In genomic region chr18:12656671-12657047, GRCh38 we compare ENCODE assay signal across 8 cellular contexts. TPM values are rescaled to one million over a fixed set of nuclear protein-coding genes. Genes with fewer than 3 reads are reported as not detected.
DNase-seq lines count a peak whose midpoint lies in the region; ATAC-seq and TF ChIP-seq lines count a peak whose summit lies in the region.

No MANE protein-coding gene starts in this region.

- H3K4me1 Mint-ChIP-seq in HFFc6 (ENCODE audit: low read depth) (peaks cover 66% of the 10 kb centered on the region), type B pancreatic cell (ENCODE audit: unreplicated experiment) (peaks cover 43% of the 10 kb centered on the region)

- ATAC-seq in GM18520 (IDR thresholded peaks at IDR 0.05; ENCODE audit: unreplicated experiment) (no peak), GM18505 (IDR thresholded peaks at IDR 0.05; ENCODE audit: unreplicated experiment) (no peak)

- DNase-seq in HFFc6 (no peak), astrocyte of the spinal cord (ENCODE audit: low read depth, low spot score) (peak; percentile 43), lower leg skin (ENCODE audit: low spot score in 2 of 2) (no peak), type B pancreatic cell (ENCODE audit: extremely low spot score, unreplicated experiment) (no peak), amygdala (lab: John Stamatoyannopoulos, UW) (no peak)

- intact Hi-C loops in lower leg skin (cut with DNase I; ENCODE audit: low total_unique reads): loop anchor here (5.0 kb wide), 1 partner anchor 264 kb away; no protein-coding TSS in a partner anchor

- no peaks in the 10 kb centered on the region for H3K27me3 ChIP-seq in ACC112 (ENCODE audit: insufficient read depth, low read length)

- peak overlapping the region; percentile 59 for H3K27ac ChIP-seq in ACC112 (ENCODE audit: low read depth, low read length)

- in situ Hi-C loops in astrocyte of the spinal cord (cut with HindIII; ENCODE audit: low sequenced_read_pairs): no loop called here

- WGBS in lower leg skin, 2 donors: 6 to 7% methylated on average over 7 of the region's 7 CpGs

- H3K4me3 Mint-ChIP-seq in HFFc6 (peak overlapping the region; percentile 90), type B pancreatic cell (peak overlapping the region; percentile 89)

- peak overlapping the region; percentile 88 for H2AFZ ChIP-seq in ACC112 (ENCODE audit: low read length, unreplicated experiment)

- H3K4me3 ChIP-seq in ACC112 (ENCODE audit: low read depth, low read length): peak overlapping the region; percentile 97
- H3K4me3 ChIP-seq in astrocyte of the spinal cord (ENCODE audit: low read depth, low read length): peak overlapping the region; percentile 62
- peak overlapping the region; percentile 72 for H3K4me3 ChIP-seq in lower leg skin (ENCODE audit: low read depth, poor library complexity, severe bottlenecking)

- H3K9me3 Mint-ChIP-seq in HFFc6: no peaks in the 10 kb centered on the region
- no peaks in the 10 kb centered on the region for H3K9me3 Mint-ChIP-seq in type B pancreatic cell

- peaks cover 2% of the 10 kb centered on the region; the same call in 1 of the 2 replicates for H3K27me3 Mint-ChIP-seq in HFFc6 (ENCODE audit: insufficient read depth)
- peaks cover 2% of the 10 kb centered on the region for H3K27me3 Mint-ChIP-seq in type B pancreatic cell

- TF ChIP-seq CTCF in HFFc6 (IDR thresholded peaks at IDR 0.05) (no peak), astrocyte of the spinal cord (IDR thresholded peaks at IDR 0.05; ENCODE audit: low read depth, low read length) (no peak), lower leg skin (IDR thresholded peaks at IDR 0.05) (no peak), type B pancreatic cell (conservative IDR thresholded peaks at IDR 0.05) (no peak)

- no peak for TF ChIP-seq POLR2A in lower leg skin (IDR thresholded peaks at IDR 0.05)
- no peak for TF ChIP-seq POLR2A in GM18505 (IDR thresholded peaks at IDR 0.05; ENCODE audit: borderline replicate concordance, extremely low read depth, insufficient read depth, insufficient read length)

- peaks cover 49% of the 10 kb centered on the region for H3K79me2 ChIP-seq in ACC112 (ENCODE audit: control insufficient read depth, insufficient read depth, low read length, unreplicated experiment)

- H3K36me3 ChIP-seq in ACC112 (ENCODE audit: insufficient read depth, low read length): no peaks in the 10 kb centered on the region

- H3K27ac Mint-ChIP-seq in HFFc6: peak overlapping the region; percentile 88
- H3K27ac Mint-ChIP-seq in type B pancreatic cell: peak overlapping the region; percentile 60

- peaks cover 28% of the 10 kb centered on the region for H3K4me1 ChIP-seq in ACC112 (ENCODE audit: control insufficient read depth, insufficient read depth, low read length, unreplicated experiment)

- H3K36me3 Mint-ChIP-seq in HFFc6 (ENCODE audit: low read depth) (peaks cover 2% of the 10 kb centered on the region; the same call in 1 of the 2 replicates), type B pancreatic cell (no peaks in the 10 kb centered on the region)

RNA-seq across cellular contexts. Expression of gene SPIRE1, which starts 1.2 kb away (rescaled TPM):
- total RNA-seq in HFFc6 (2021; fragmentation: NEBNext Ultra II Directional; extraction: Animal tissue kit (Norgen Biotek cat#: 25700)): 10 to 100 TPM; 22.2 to 33.7 (median 28.2) TPM
- 10 to 100 TPM; 22.5 to 56.5 (median 38.3) TPM for total RNA-seq in lower leg skin
- total RNA-seq in type B pancreatic cell (ENCODE audit: low replicate concordance): 11.8 and 25.2 TPM in 2 replicates

RNA-seq across cellular contexts. Expression of gene CEP76, which starts 45.9 kb away (rescaled TPM):
- total RNA-seq in HFFc6 (2021; fragmentation: NEBNext Ultra II Directional; extraction: Animal tissue kit (Norgen Biotek cat#: 25700)): 1 to 10 TPM; 5.5 to 8.0 (median 7.6) TPM
- total RNA-seq in lower leg skin (10 to 100 TPM; 16.1 to 18.9 (median 18.0) TPM), type B pancreatic cell (ENCODE audit: low replicate concordance) (12.2 and 12.4 TPM in 2 replicates)

RNA-seq across cellular contexts. Expression of gene PSMG2, which starts 46.2 kb away (rescaled TPM):
- 10 to 100 TPM; 55.9 to 78.3 (median 70.4) TPM for total RNA-seq in HFFc6 (2021; fragmentation: NEBNext Ultra II Directional; extraction: Animal tissue kit (Norgen Biotek cat#: 25700))
- total RNA-seq in lower leg skin (10 to 100 TPM; 60.9 to 80.3 (median 72.1) TPM), type B pancreatic cell (ENCODE audit: low replicate concordance) (57.8 and 59.0 TPM in 2 replicates)
